ENCODE assay signal across 1 cellular context in the genomic region with DNA sequence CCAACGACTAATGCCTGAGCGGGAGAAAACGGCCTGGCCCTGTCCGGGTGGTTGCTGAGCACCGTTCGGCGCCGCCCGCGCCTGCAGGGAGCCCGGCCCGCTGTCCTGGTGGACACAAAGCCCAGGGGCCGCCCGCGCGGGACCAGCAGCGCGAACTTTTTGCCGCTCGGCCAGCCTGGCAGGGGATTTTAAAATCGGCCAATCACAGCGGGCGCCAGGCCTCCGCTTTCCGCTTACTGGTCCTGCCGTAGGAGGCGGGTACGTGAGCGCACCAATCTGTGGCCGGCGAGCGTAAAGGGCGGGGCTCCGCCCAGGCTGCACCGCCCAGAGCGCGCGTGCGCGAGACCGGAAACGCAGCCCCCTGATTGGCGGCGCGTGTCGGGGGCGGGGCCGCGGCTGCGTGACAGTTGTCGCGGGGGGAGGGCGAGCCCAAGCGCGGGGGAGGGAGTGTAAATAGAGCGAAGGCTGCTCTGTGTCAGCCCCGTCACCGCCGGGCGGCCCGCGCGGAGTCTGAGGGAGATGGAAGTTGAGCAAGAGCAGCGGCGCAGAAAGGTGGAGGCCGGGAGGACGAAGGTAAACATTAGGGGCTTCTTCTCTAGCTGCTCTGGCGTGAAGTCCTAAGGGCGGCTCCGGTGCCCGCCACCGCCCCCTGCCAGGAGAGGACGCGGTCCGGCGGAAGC.
A peak's percentile ranks its signal among the peaks of the same experiment; 100 is the strongest.
TF ChIP-seq lines count a peak whose summit lies in the region.

Gene C21orf58 (minus strand): TSS at position 161 of the 680 bp plus-strand sequence. CDS start 1,132 bp downstream, outside the sequence.
A gene with protein sequence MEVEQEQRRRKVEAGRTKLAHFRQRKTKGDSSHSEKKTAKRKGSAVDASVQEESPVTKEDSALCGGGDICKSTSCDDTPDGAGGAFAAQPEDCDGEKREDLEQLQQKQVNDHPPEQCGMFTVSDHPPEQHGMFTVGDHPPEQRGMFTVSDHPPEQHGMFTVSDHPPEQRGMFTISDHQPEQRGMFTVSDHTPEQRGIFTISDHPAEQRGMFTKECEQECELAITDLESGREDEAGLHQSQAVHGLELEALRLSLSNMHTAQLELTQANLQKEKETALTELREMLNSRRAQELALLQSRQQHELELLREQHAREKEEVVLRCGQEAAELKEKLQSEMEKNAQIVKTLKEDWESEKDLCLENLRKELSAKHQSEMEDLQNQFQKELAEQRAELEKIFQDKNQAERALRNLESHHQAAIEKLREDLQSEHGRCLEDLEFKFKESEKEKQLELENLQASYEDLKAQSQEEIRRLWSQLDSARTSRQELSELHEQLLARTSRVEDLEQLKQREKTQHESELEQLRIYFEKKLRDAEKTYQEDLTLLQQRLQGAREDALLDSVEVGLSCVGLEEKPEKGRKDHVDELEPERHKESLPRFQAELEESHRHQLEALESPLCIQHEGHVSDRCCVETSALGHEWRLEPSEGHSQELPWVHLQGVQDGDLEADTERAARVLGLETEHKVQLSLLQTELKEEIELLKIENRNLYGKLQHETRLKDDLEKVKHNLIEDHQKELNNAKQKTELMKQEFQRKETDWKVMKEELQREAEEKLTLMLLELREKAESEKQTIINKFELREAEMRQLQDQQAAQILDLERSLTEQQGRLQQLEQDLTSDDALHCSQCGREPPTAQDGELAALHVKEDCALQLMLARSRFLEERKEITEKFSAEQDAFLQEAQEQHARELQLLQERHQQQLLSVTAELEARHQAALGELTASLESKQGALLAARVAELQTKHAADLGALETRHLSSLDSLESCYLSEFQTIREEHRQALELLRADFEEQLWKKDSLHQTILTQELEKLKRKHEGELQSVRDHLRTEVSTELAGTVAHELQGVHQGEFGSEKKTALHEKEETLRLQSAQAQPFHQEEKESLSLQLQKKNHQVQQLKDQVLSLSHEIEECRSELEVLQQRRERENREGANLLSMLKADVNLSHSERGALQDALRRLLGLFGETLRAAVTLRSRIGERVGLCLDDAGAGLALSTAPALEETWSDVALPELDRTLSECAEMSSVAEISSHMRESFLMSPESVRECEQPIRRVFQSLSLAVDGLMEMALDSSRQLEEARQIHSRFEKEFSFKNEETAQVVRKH (N-terminal part only) (plus strand): TSS at position 447 of the 680 bp plus-strand sequence. CDS start 73 bp downstream, at position 520.

TF ChIP-seq in HepG2, 621 proteins besides CTCF, POLR2A, EP300 and RAD21 (continued from another document and continues in another):
- TF ChIP-seq HMGXB3 (CRISPR knock-in tag; IDR thresholded peaks at IDR 0.05; ENCODE audit: borderline replicate concordance), result no peak
- TF ChIP-seq FOXA1 (IDR thresholded peaks at IDR 0.05), result no peak
- peak; percentile 90 for TF ChIP-seq FOXA1 (CRISPR knock-in tag; IDR thresholded peaks at IDR 0.05)
- no peak; the same call in 1 of the 2 replicates for TF ChIP-seq WIZ (CRISPR knock-in tag; IDR thresholded peaks at IDR 0.05)
- no peak for TF ChIP-seq NCOA2 (CRISPR knock-in tag; IDR thresholded peaks at IDR 0.05)
- TF ChIP-seq DDIT3 (CRISPR knock-in tag; IDR thresholded peaks at IDR 0.05), result no peak
- 0 out of 2 replicates have a peak, but pooled peaks have one; percentile 46 for TF ChIP-seq FOXK1 (CRISPR knock-in tag; IDR thresholded peaks at IDR 0.05; ENCODE audit: borderline replicate concordance, low read depth)
- TF ChIP-seq EZH2 (conservative IDR thresholded peaks at IDR 0.05; ENCODE audit: low read depth, low read length), result no peak
- 0 out of 2 replicates have a peak, but pooled peaks have one; percentile 3 for TF ChIP-seq ZNF121 (CRISPR knock-in tag; IDR thresholded peaks at IDR 0.05)
- TF ChIP-seq ZBTB38 (CRISPR knock-in tag; IDR thresholded peaks at IDR 0.05), result peak; percentile 13; the same call in 1 of the 2 replicates
- TF ChIP-seq HNF4G (IDR thresholded peaks at IDR 0.05; ENCODE audit: borderline replicate concordance, low read depth, low read length), result no peak
- TF ChIP-seq HNF4G (CRISPR knock-in tag; IDR thresholded peaks at IDR 0.05; ENCODE audit: borderline replicate concordance, low read depth), result 0 out of 2 replicates have a peak, but pooled peaks have one; percentile 3
- TF ChIP-seq ZNF44 (CRISPR knock-in tag; IDR thresholded peaks at IDR 0.05), result no peak
- peak; percentile 82 for TF ChIP-seq SAP130 (CRISPR knock-in tag; IDR thresholded peaks at IDR 0.05; ENCODE audit: low read depth)
- TF ChIP-seq, protein P1, sequence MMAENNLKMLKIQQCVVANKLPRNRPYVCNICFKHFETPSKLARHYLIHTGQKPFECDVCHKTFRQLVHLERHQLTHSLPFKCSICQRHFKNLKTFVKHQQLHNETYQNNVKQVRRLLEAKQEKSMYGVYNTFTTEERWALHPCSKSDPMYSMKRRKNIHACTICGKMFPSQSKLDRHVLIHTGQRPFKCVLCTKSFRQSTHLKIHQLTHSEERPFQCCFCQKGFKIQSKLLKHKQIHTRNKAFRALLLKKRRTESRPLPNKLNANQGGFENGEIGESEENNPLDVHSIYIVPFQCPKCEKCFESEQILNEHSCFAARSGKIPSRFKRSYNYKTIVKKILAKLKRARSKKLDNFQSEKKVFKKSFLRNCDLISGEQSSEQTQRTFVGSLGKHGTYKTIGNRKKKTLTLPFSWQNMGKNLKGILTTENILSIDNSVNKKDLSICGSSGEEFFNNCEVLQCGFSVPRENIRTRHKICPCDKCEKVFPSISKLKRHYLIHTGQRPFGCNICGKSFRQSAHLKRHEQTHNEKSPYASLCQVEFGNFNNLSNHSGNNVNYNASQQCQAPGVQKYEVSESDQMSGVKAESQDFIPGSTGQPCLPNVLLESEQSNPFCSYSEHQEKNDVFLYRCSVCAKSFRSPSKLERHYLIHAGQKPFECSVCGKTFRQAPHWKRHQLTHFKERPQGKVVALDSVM (CRISPR knock-in tag; IDR thresholded peaks at IDR 0.05), result no peak
- TF ChIP-seq ZNF564 (CRISPR knock-in tag; IDR thresholded peaks at IDR 0.05), result peak; percentile 56; the same call in 1 of the 2 replicates
- TF ChIP-seq RXRB (CRISPR knock-in tag; IDR thresholded peaks at IDR 0.05; ENCODE audit: borderline replicate concordance), result no peak
- no peak for TF ChIP-seq ZNF326 (CRISPR knock-in tag; IDR thresholded peaks at IDR 0.05; ENCODE audit: borderline replicate concordance)
- TF ChIP-seq NCOA1 (CRISPR knock-in tag; IDR thresholded peaks at IDR 0.05), result no peak
- TF ChIP-seq SRSF9 (IDR thresholded peaks at IDR 0.05; ENCODE audit: borderline replicate concordance, insufficient read depth, low read depth, low read length, poor library complexity, severe bottlenecking), result no peak
- no peak for TF ChIP-seq NFIC (IDR thresholded peaks at IDR 0.05; ENCODE audit: low read length)
- TF ChIP-seq, protein P2, sequence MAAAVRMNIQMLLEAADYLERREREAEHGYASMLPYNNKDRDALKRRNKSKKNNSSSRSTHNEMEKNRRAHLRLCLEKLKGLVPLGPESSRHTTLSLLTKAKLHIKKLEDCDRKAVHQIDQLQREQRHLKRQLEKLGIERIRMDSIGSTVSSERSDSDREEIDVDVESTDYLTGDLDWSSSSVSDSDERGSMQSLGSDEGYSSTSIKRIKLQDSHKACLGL (CRISPR knock-in tag; IDR thresholded peaks at IDR 0.05), result peak; percentile 71; the same call in 1 of the 2 replicates
- no peak; the same call in 1 of the 2 replicates for TF ChIP-seq SAFB2 (CRISPR knock-in tag; IDR thresholded peaks at IDR 0.05; ENCODE audit: borderline replicate concordance, low read depth)
- peak; percentile 99 for TF ChIP-seq ZNF878 (CRISPR knock-in tag; IDR thresholded peaks at IDR 0.05)
- TF ChIP-seq, protein P3, sequence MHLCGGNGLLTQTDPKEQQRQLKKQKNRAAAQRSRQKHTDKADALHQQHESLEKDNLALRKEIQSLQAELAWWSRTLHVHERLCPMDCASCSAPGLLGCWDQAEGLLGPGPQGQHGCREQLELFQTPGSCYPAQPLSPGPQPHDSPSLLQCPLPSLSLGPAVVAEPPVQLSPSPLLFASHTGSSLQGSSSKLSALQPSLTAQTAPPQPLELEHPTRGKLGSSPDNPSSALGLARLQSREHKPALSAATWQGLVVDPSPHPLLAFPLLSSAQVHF (CRISPR knock-in tag; IDR thresholded peaks at IDR 0.05), result 0 out of 2 replicates have a peak, but pooled peaks have one; percentile 53
- peak; percentile 91; the same call in 1 of the 2 replicates for TF ChIP-seq ARID4A (CRISPR knock-in tag; IDR thresholded peaks at IDR 0.05; ENCODE audit: borderline replicate concordance)
- no peak; the same call in 1 of the 2 replicates for TF ChIP-seq BCL3 (CRISPR knock-in tag; IDR thresholded peaks at IDR 0.05)
- TF ChIP-seq MYC (CRISPR knock-in tag; IDR thresholded peaks at IDR 0.05; ENCODE audit: borderline replicate concordance), result peak; percentile 86; the same call in 1 of the 2 replicates
- TF ChIP-seq MBD4 (IDR thresholded peaks at IDR 0.05; ENCODE audit: borderline replicate concordance, low read length), result no peak
- no peak for TF ChIP-seq PPARG (CRISPR knock-in tag; conservative IDR thresholded peaks at IDR 0.05)
- TF ChIP-seq SNAI1 (CRISPR knock-in tag; IDR thresholded peaks at IDR 0.05; ENCODE audit: borderline replicate concordance), result peak; percentile 70; the same call in 1 of the 2 replicates
- TF ChIP-seq BORCS8-MEF2B (CRISPR knock-in tag; IDR thresholded peaks at IDR 0.05), result peak; percentile 92
- no peak for TF ChIP-seq ZNF256 (CRISPR knock-in tag; conservative IDR thresholded peaks at IDR 0.05)
- no peak for TF ChIP-seq SYNCRIP (IDR thresholded peaks at IDR 0.05; ENCODE audit: insufficient read depth, low read depth, low read length)
- TF ChIP-seq, protein P4, sequence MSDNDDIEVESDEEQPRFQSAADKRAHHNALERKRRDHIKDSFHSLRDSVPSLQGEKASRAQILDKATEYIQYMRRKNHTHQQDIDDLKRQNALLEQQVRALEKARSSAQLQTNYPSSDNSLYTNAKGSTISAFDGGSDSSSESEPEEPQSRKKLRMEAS (IDR thresholded peaks at IDR 0.05), result peak; percentile 64
- TF ChIP-seq MLLT10 (CRISPR knock-in tag; IDR thresholded peaks at IDR 0.05), result no peak
- TF ChIP-seq BCL6 (CRISPR knock-in tag; IDR thresholded peaks at IDR 0.05), result no peak
